12 cellular contexts compared by ENCODE assay signal in genomic region chr14:33916663-33917565, GRCh38. TPM values are rescaled to one million over a fixed set of nuclear protein-coding genes. Genes with fewer than 3 reads are reported as not detected.
DNase-seq lines count a peak whose midpoint lies in the region; ATAC-seq, FAIRE-seq and TF ChIP-seq lines count a peak whose summit lies in the region.
"Had no signal": no experiment of that assay in that cellular context is flagged by ENCODE, and none has a peak within 500 bp of the region (broad histone marks: within the 10 kb centered on the region; RNA-seq: fewer than 3 reads in every experiment).

No MANE protein-coding gene starts in this region.

- no peaks in the 10 kb centered on the region for H3K27me3 ChIP-seq in RWPE2 (ENCODE audit: insufficient read depth, poor library complexity, severe bottlenecking)
- H3K27me3 ChIP-seq in esophagus muscularis mucosa = no peaks in the 10 kb centered on the region
- H3K27me3 ChIP-seq in pancreas = no peaks in the 10 kb centered on the region
- H3K27me3 ChIP-seq: ovary had no signal

- DNase-seq in EH (ENCODE audit: low read depth) (peak; percentile 10), RWPE2 (ENCODE audit: low spot score) (no peak), esophagus muscularis mucosa (ENCODE audit: extremely low spot score) (peak; percentile 55), pancreas (no peak), HEK293T (ENCODE audit: extremely low spot score) (no peak), GM12892 (ENCODE audit: insufficient read length) (no peak), NCI-H345 (lab: John Stamatoyannopoulos, UW) (no peak)
- DNase-seq: amygdala, Calu3, HCEC 1CT, ovary had no signal

- TF ChIP-seq CTCF in RWPE2 (IDR thresholded peaks at IDR 0.05; ENCODE audit: poor library complexity, severe bottlenecking) = no peak
- TF ChIP-seq CTCF in esophagus muscularis mucosa (IDR thresholded peaks at IDR 0.05) = no peak
- no peak for TF ChIP-seq CTCF in pancreas (IDR thresholded peaks at IDR 0.05)

- CTCF ChIA-PET in HEK293T (lab: Yijun Ruan, JAX) = no interaction called here

- TF ChIP-seq POLR2A in esophagus muscularis mucosa (IDR thresholded peaks at IDR 0.05; ENCODE audit: low read depth) (no peak), GM12892 (IDR thresholded peaks at IDR 0.05; ENCODE audit: low read depth, low read length) (no peak)

- no peak for TF ChIP-seq EP300 in esophagus muscularis mucosa (IDR thresholded peaks at IDR 0.05)

- H3K4me1 ChIP-seq in RWPE2 (ENCODE audit: insufficient read depth, poor library complexity, severe bottlenecking) (peaks cover 11% of the 10 kb centered on the region), esophagus muscularis mucosa (peaks cover 17 to 32% (median 24%) of the 10 kb centered on the region in 4 donors), pancreas (peaks cover 0 to 12% (median 5%) of the 10 kb centered on the region in 3 donors)

- POLR2A ChIA-PET in HEK293T (lab: Yijun Ruan, JAX) = no interaction called here

- WGBS in esophagus muscularis mucosa = 40% methylated on average over 5 of the region's 5 CpGs
- 61 to 62% methylated on average over 5 of the region's 5 CpGs for WGBS in pancreas, 2 donors

- H3K27ac ChIP-seq in RWPE2 (ENCODE audit: poor library complexity, severe bottlenecking) = no peak overlapping the region
- peak overlapping the region; percentile 23 to 44 (median 33) for H3K27ac ChIP-seq in esophagus muscularis mucosa (replicated peaks in 1 of 4)
- peak overlapping the region in 1 of 4 donors; percentile 9 for H3K27ac ChIP-seq in pancreas
- H3K27ac ChIP-seq: ovary had no signal

- FAIRE-seq in pancreas (lab: Jason Lieb, UNC) = no peak
- no peak for FAIRE-seq in GM12892 (lab: Jason Lieb, UNC)

- intact Hi-C loops in esophagus muscularis mucosa (cut with DNase I) = no loop called here
- intact Hi-C loops in pancreas (cut with DNase I) = no loop called here

- no peak overlapping the region for H3K4me3 ChIP-seq in RWPE2 (ENCODE audit: severe bottlenecking)
- no peak overlapping the region for H3K4me3 ChIP-seq in esophagus muscularis mucosa
- no peak overlapping the region for H3K4me3 ChIP-seq in pancreas
- H3K4me3 ChIP-seq: ovary had no signal

- H3K9me3 ChIP-seq in RWPE2 (ENCODE audit: severe bottlenecking) (no peaks in the 10 kb centered on the region), esophagus muscularis mucosa (no peaks in the 10 kb centered on the region), pancreas (no peaks in the 10 kb centered on the region)
- H3K9me3 ChIP-seq: ovary had no signal

- peak; percentile 55 for ATAC-seq in RWPE2 (ENCODE audit: low read depth)
- peak in 3 of 4 donors; percentile 55 to 88 (median 86) for ATAC-seq in pancreas
- no peak for ATAC-seq in GM18498 (IDR thresholded peaks at IDR 0.05; ENCODE audit: unreplicated experiment)

- no peaks in the 10 kb centered on the region for H3K36me3 ChIP-seq in RWPE2 (ENCODE audit: low read depth)
- H3K36me3 ChIP-seq in esophagus muscularis mucosa = peaks cover 0 to 4% (median 0%) of the 10 kb centered on the region in 4 donors
- H3K36me3 ChIP-seq in pancreas = no peaks in the 10 kb centered on the region
- H3K36me3 ChIP-seq: ovary had no signal

TF ChIP-seq in HEK293T, 16 proteins besides CTCF, POLR2A, EP300 and RAD21:
- TF ChIP-seq NFRKB (IDR thresholded peaks at IDR 0.05) = no peak
- no peak for TF ChIP-seq ARNT (IDR thresholded peaks at IDR 0.05)
- TF ChIP-seq ELF4 (IDR thresholded peaks at IDR 0.05) = no peak
- TF ChIP-seq CTBP1 (IDR thresholded peaks at IDR 0.05; ENCODE audit: borderline replicate concordance) = no peak
- no peak for TF ChIP-seq HDGF (IDR thresholded peaks at IDR 0.05; ENCODE audit: borderline replicate concordance)
- no peak for TF ChIP-seq SP1 (IDR thresholded peaks at IDR 0.05)

RNA-seq across cellular contexts. Expression of gene EGLN3, which starts 34.0 kb away (rescaled TPM):
- total RNA-seq in esophagus muscularis mucosa (10 to 100 TPM; 24.0 to 41.1 (median 24.5) TPM), pancreas (10 to 100 TPM in 1 of 6 donors, 1 to 10 TPM in 5; 2.7 to 14.5 (median 4.6) TPM)
- 1 to 10 TPM; 1.2 to 1.9 TPM for polyA plus RNA-seq in pancreas
- polyA plus RNA-seq in GM12892 (2012; ENCODE audit: missing spikeins) = 28.5 TPM

Comparison
In these comparisons a context has a peak if more than half of its experiments do, and no peak if none do; other contexts are left out.
1. DNase-seq: peak in EH (single experiment) and esophagus muscularis mucosa (single experiment); none in RWPE2 (single experiment), pancreas (0 of 6), HEK293T (single experiment), GM12892 (single experiment) and NCI-H345 (single experiment).